ENCODE assay signal across 26 cellular contexts in the genomic region with DNA sequence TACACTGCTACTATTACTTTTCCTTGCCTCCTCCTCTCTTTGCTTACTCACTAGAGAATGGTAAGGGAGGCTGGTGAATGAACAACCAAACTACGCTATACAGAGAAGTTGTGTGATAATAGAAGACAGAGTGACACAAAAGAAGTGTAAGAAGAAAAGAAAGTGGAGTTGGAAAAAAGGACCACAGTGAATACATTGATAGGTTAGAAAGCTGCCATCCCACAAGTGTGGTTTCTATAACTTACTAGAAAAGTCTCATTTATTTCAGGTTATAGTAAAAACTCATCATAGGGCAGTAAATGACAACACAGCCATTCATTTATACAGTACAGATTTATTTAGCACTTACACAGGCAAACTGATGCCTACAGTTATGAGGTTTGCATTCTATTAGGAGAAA.
DNase-seq lines count a peak whose midpoint lies in the region; ATAC-seq lines count a peak whose summit lies in the region.
"Had no signal": no experiment of that assay in that cellular context is flagged by ENCODE, and none has a peak within 500 bp of the region (broad histone marks: within the 10 kb centered on the region; RNA-seq: fewer than 3 reads in every experiment).

No MANE protein-coding gene starts in this region.

- peaks cover 36% of the 10 kb centered on the region for H3K4me1 Mint-ChIP-seq in activated naive CD4-positive, alpha-beta T cell treated with anti-CD3 and anti-CD28 coated beads, Interleukin-2, amount 50 U/mL, for 24 hours
- H3K4me1 Mint-ChIP-seq in T-cell: peaks cover 17 to 27% (median 20%) of the 10 kb centered on the region in 3 donors
- peaks cover 26 to 37% of the 10 kb centered on the region in 2 donors for H3K4me1 Mint-ChIP-seq in immature natural killer cell
- peaks cover 27% of the 10 kb centered on the region for H3K4me1 Mint-ChIP-seq in stimulated activated naive CD8-positive, alpha-beta T cell treated with anti-CD3 and anti-CD28 coated beads, Interleukin-15, amount 100 ng/mL, for 72 hours
- H3K4me1 Mint-ChIP-seq: neural progenitor cell had no signal

- CTCF ChIA-PET in T-cell (lab: Charles Lee): no interaction called here

- H3K27ac Mint-ChIP-seq in activated naive CD4-positive, alpha-beta T cell treated with anti-CD3 and anti-CD28 coated beads, Interleukin-2, amount 50 U/mL, for 24 hours: peak overlapping the region; percentile 20
- peak overlapping the region; percentile 82 to 85 for H3K27ac Mint-ChIP-seq in T-cell
- H3K27ac Mint-ChIP-seq in immature natural killer cell: peak overlapping the region; percentile 60 to 79 (median 66)
- H3K27ac Mint-ChIP-seq in stimulated activated naive CD8-positive, alpha-beta T cell treated with anti-CD3 and anti-CD28 coated beads, Interleukin-15, amount 100 ng/mL, for 72 hours: peak overlapping the region; percentile 16 to 78
- H3K27ac Mint-ChIP-seq: dendritic cell treated with granulocyte-macrophage colony-stimulating factor and Interleukin-4, amounts not matched to agents 40 ng/mL and 50 ng/mL, for 4 days; neural progenitor cell had no signal

- H3K4me3 Mint-ChIP-seq in activated naive CD4-positive, alpha-beta T cell treated with anti-CD3 and anti-CD28 coated beads, Interleukin-2, amount 50 U/mL, for 24 hours: no peak overlapping the region
- H3K4me3 Mint-ChIP-seq in T-cell (no peak overlapping the region), immature natural killer cell (no peak overlapping the region)
- peak overlapping the region in 1 of 2 donors; percentile 60 for H3K4me3 Mint-ChIP-seq in stimulated activated naive CD8-positive, alpha-beta T cell treated with anti-CD3 and anti-CD28 coated beads, Interleukin-15, amount 100 ng/mL, for 72 hours
- H3K4me3 Mint-ChIP-seq: dendritic cell treated with granulocyte-macrophage colony-stimulating factor and Interleukin-4, amounts not matched to agents 40 ng/mL and 50 ng/mL, for 4 days; neural progenitor cell had no signal

- no peaks in the 10 kb centered on the region for H3K36me3 Mint-ChIP-seq in activated naive CD4-positive, alpha-beta T cell treated with anti-CD3 and anti-CD28 coated beads, Interleukin-2, amount 50 U/mL, for 24 hours
- peaks cover 19% of the 10 kb centered on the region for H3K36me3 Mint-ChIP-seq in T-cell
- peaks cover 0 to 28% (median 12%) of the 10 kb centered on the region in 3 donors for H3K36me3 Mint-ChIP-seq in immature natural killer cell

- DNase-seq in activated naive CD4-positive, alpha-beta T cell treated with anti-CD3 and anti-CD28 coated beads, Interleukin-2, amount 50 U/mL, for 16 hours: no peak
- DNase-seq in T-cell (no peak), immature natural killer cell (no peak), NCI-H2081 (lab: John Stamatoyannopoulos, UW) (no peak), mucosa of gallbladder (ENCODE audit: low spot score) (no peak)
- no peak for DNase-seq in stimulated activated naive CD8-positive, alpha-beta T cell treated with anti-CD3 and anti-CD28 coated beads, Interleukin-15, amount 100 ng/mL, for 72 hours
- DNase-seq: activated CD4-positive, alpha-beta T cell treated with anti-CD3 and anti-CD28 coated beads for 4 hours; activated CD8-positive, alpha-beta memory T cell treated with anti-CD3 and anti-CD28 coated beads, Interleukin-2, amount 50 U/mL, for 48 hours; activated naive CD4-positive, alpha-beta T cell; caudate nucleus; DMS79 treated with DMSO at 0.1 percent for 48 hours; gastrocnemius medialis; left lung; MG63; midbrain; NCI-H1417; NCI-H2107; PC-3; right lobe of liver; stimulated activated CD4-positive, alpha-beta T cell treated with anti-CD3 and anti-CD28 coated beads, Interleukin-4, amount 100 ng/mL, for 4 hours; stimulated activated naive CD4-positive, alpha-beta T cell treated with Interleukin-2 at 50 U/mL for 16 hours; thyroid gland had no signal

- no peaks in the 10 kb centered on the region for H3K9me3 Mint-ChIP-seq in activated naive CD4-positive, alpha-beta T cell treated with anti-CD3 and anti-CD28 coated beads, Interleukin-2, amount 50 U/mL, for 24 hours
- H3K9me3 Mint-ChIP-seq in T-cell: no peaks in the 10 kb centered on the region
- no peaks in the 10 kb centered on the region for H3K9me3 Mint-ChIP-seq in immature natural killer cell
- H3K9me3 Mint-ChIP-seq in stimulated activated naive CD8-positive, alpha-beta T cell treated with anti-CD3 and anti-CD28 coated beads, Interleukin-15, amount 100 ng/mL, for 72 hours: no peaks in the 10 kb centered on the region
- H3K9me3 Mint-ChIP-seq: dendritic cell treated with granulocyte-macrophage colony-stimulating factor and Interleukin-4, amounts not matched to agents 40 ng/mL and 50 ng/mL, for 4 days; neural progenitor cell had no signal

- no peak for ATAC-seq in T-cell (replicated peaks in 1 of 4)
- peak; percentile 75 for ATAC-seq in stimulated activated naive CD8-positive, alpha-beta T cell treated with anti-CD3 and anti-CD28 coated beads, Interleukin-15, amount 100 ng/mL, for 72 hours
- ATAC-seq: gastrocnemius medialis, right lobe of liver, Right ventricle myocardium inferior had no signal

- POLR2A ChIA-PET in T-cell (lab: Charles Lee): no interaction called here

- no peaks in the 10 kb centered on the region for H3K27me3 Mint-ChIP-seq in activated naive CD4-positive, alpha-beta T cell treated with anti-CD3 and anti-CD28 coated beads, Interleukin-2, amount 50 U/mL, for 24 hours
- H3K27me3 Mint-ChIP-seq in T-cell: no peaks in the 10 kb centered on the region
- peaks cover 0 to 2% (median 0%) of the 10 kb centered on the region in 3 donors for H3K27me3 Mint-ChIP-seq in immature natural killer cell (ENCODE audit: low read depth in 3 of 3)
- H3K27me3 Mint-ChIP-seq in stimulated activated naive CD8-positive, alpha-beta T cell treated with anti-CD3 and anti-CD28 coated beads, Interleukin-15, amount 100 ng/mL, for 72 hours: no peaks in the 10 kb centered on the region
- H3K27me3 Mint-ChIP-seq: dendritic cell treated with granulocyte-macrophage colony-stimulating factor and Interleukin-4, amounts not matched to agents 40 ng/mL and 50 ng/mL, for 4 days had no signal

Comparison
In these comparisons a context has a peak if more than half of its experiments do, and no peak if none do; other contexts are left out.
1. H3K27ac Mint-ChIP-seq: peak in every context shown above with its lines; median percentile 84 in T-cell; 66 in immature natural killer cell; 47 in stimulated activated naive CD8-positive, alpha-beta T cell treated with anti-CD3 and anti-CD28 coated beads, Interleukin-15, amount 100 ng/mL, for 72 hours; 20 in activated naive CD4-positive, alpha-beta T cell treated with anti-CD3 and anti-CD28 coated beads, Interleukin-2, amount 50 U/mL, for 24 hours.